Comparison of ENCODE assay signal across 5 cellular contexts in genomic region chr11:726278-726915, GRCh38.
DNase-seq lines count a peak whose midpoint lies in the region; ATAC-seq lines count a peak whose summit lies in the region.

No MANE protein-coding gene starts in this region.

- peak; percentile 85 for DNase-seq in NCI-H1105 (lab: John Stamatoyannopoulos, UW)
- DNase-seq in activated CD8-positive, alpha-beta memory T cell treated with anti-CD3 and anti-CD28 coated beads, Interleukin-2, amount 50 U/mL, for 48 hours: peak; percentile 80
- peak; percentile 62 for DNase-seq in iPS-NIHi11 (ENCODE audit: low spot score)
- DNase-seq in cortex of kidney (lab: John Stamatoyannopoulos, UW): no peak

- ATAC-seq in HG03342 (IDR thresholded peaks at IDR 0.05; ENCODE audit: unreplicated experiment): no peak
